12 cellular contexts compared by ENCODE assay signal in genomic region chr12:27143676-27144075, GRCh38.
DNase-seq lines count a peak whose midpoint lies in the region; ATAC-seq and TF ChIP-seq lines count a peak whose summit lies in the region.
"Had no signal": no experiment of that assay in that cellular context is flagged by ENCODE, and none has a peak within 500 bp of the region (broad histone marks: within the 10 kb centered on the region; RNA-seq: fewer than 3 reads in every experiment).

No MANE protein-coding gene starts in this region.

- H3K4me3 ChIP-seq in fibroblast of lung (replicated peaks in 1 of 4; ENCODE audit: control extremely low read depth in 1 of 4, insufficient read depth in 1 of 4, low read depth in 3 of 4, low read length in 4 of 4): peak overlapping the region in 3 of 4 experiments; percentile 12 to 37 (median 21)
- H3K4me3 ChIP-seq in thoracic aorta: peak overlapping the region; percentile 47

- H3K4me2 ChIP-seq in fibroblast of lung (ENCODE audit: extremely low read depth, insufficient read depth, low read length): peak overlapping the region; percentile 68

- H3K36me3 ChIP-seq in fibroblast of lung (ENCODE audit: control insufficient read depth, insufficient read depth, low read length) (no peaks in the 10 kb centered on the region), thoracic aorta (no peaks in the 10 kb centered on the region)

- no peak for DNase-seq in activated T-cell treated with anti-CD3 and anti-CD28 coated beads, Interleukin-2, amount 50 U/mL, for 72 hours
- no peak for DNase-seq in activated T-cell treated with anti-CD3 and anti-CD28 coated beads, Interleukin-2, amount 50 U/mL, for 48 hours
- DNase-seq in T-cell: no peak
- DNase-seq in fibroblast of lung (ENCODE audit: low read depth in 2 of 2): peak in 1 of 2 donors; percentile 16
- DNase-seq in thoracic aorta (ENCODE audit: low spot score): no peak
- DNase-seq in NCI-H748 (lab: John Stamatoyannopoulos, UW; ENCODE audit: unreplicated experiment): no peak
- DNase-seq in D341Med (ENCODE audit: low spot score): no peak
- DNase-seq in left ventricle myocardium superior: no peak
- DNase-seq: activated naive CD4-positive, alpha-beta T cell treated with anti-CD3 and anti-CD28 coated beads for 36 hours; effector CD8-positive, alpha-beta T cell; NCI-H446 treated with DMSO at 0.1 percent for 48 hours; SHP77 had no signal

- no peaks in the 10 kb centered on the region for H3K36me3 Mint-ChIP-seq in activated T-cell treated with anti-CD3 and anti-CD28 coated beads, Interleukin-2, amount 50 U/mL, for 72 hours (ENCODE audit: insufficient read depth in 2 of 2)
- H3K36me3 Mint-ChIP-seq in T-cell: peaks cover 3% of the 10 kb centered on the region

- intact Hi-C loops in left ventricle myocardium superior (cut with micrococcal nuclease): loop anchor here (10.0 kb wide), 1 partner anchor 161 kb away; no protein-coding TSS in a partner anchor

- CTCF ChIA-PET in T-cell (lab: Charles Lee): interaction anchor here in 1 of 2 donors (0.7 to 0.9 kb wide), 3 partner anchors 128 to 163 kb away, joined by 3 to 4 read pairs (median 4); no protein-coding TSS in a partner anchor

- no peaks in the 10 kb centered on the region for H3K9me3 ChIP-seq in fibroblast of lung (ENCODE audit: control insufficient read depth, insufficient read depth, low read depth, low read length)
- H3K9me3 ChIP-seq in thoracic aorta: no peaks in the 10 kb centered on the region

- no peaks in the 10 kb centered on the region for H3K79me2 ChIP-seq in fibroblast of lung (ENCODE audit: control insufficient read depth, insufficient read depth, low read length)

- H3K4me3 Mint-ChIP-seq in activated T-cell treated with anti-CD3 and anti-CD28 coated beads, Interleukin-2, amount 50 U/mL, for 72 hours: peak overlapping the region; percentile 59 to 68
- peak overlapping the region; percentile 53 to 63 (median 60) for H3K4me3 Mint-ChIP-seq in T-cell
- H3K4me3 Mint-ChIP-seq: activated naive CD4-positive, alpha-beta T cell treated with anti-CD3 and anti-CD28 coated beads for 36 hours had no signal

- peaks cover 22% of the 10 kb centered on the region for H3K4me1 Mint-ChIP-seq in activated T-cell treated with anti-CD3 and anti-CD28 coated beads, Interleukin-2, amount 50 U/mL, for 72 hours (ENCODE audit: low read depth)
- H3K4me1 Mint-ChIP-seq in T-cell: peaks cover 14% of the 10 kb centered on the region in 3 donors

- H2AFZ ChIP-seq in fibroblast of lung (ENCODE audit: low read length): peak overlapping the region; percentile 54

- H3K27ac Mint-ChIP-seq in activated T-cell treated with anti-CD3 and anti-CD28 coated beads, Interleukin-2, amount 50 U/mL, for 72 hours: peak overlapping the region; percentile 57
- H3K27ac Mint-ChIP-seq in T-cell: peak overlapping the region; percentile 80 to 82
- H3K27ac Mint-ChIP-seq: activated naive CD4-positive, alpha-beta T cell treated with anti-CD3 and anti-CD28 coated beads for 36 hours had no signal

- TF ChIP-seq CTCF in fibroblast of lung (conservative IDR thresholded peaks at IDR 0.05 in 1 of 2, IDR thresholded peaks at IDR 0.05 in 1 of 2; ENCODE audit: low read depth in 1 of 2, low read length in 2 of 2) (no peak), thoracic aorta (IDR thresholded peaks at IDR 0.05) (no peak)

- no peaks in the 10 kb centered on the region for H3K27me3 ChIP-seq in fibroblast of lung (ENCODE audit: control insufficient read depth, insufficient read depth, low read length)
- H3K27me3 ChIP-seq in thoracic aorta (replicated peaks; ENCODE audit: insufficient read depth): no peaks in the 10 kb centered on the region

- ATAC-seq in activated T-cell treated with anti-CD3 and anti-CD28 coated beads, Interleukin-2, amount 50 U/mL, for 72 hours (replicated peaks in 1 of 2): no peak
- ATAC-seq in T-cell (replicated peaks in 1 of 4) (no peak), thoracic aorta (ENCODE audit: insufficient number of reproducible peaks, low FRiP score, low read depth) (no peak), left ventricle myocardium superior (no peak)

- H3K9ac ChIP-seq in fibroblast of lung (ENCODE audit: insufficient read depth, low read length): no peak overlapping the region

- no peaks in the 10 kb centered on the region for H4K20me1 ChIP-seq in fibroblast of lung (ENCODE audit: control insufficient read depth, extremely low read depth, insufficient read depth, low read length)

- POLR2A ChIA-PET in T-cell (lab: Charles Lee): no interaction called here

- H3K27ac ChIP-seq in fibroblast of lung (ENCODE audit: insufficient read depth, low read length): peak overlapping the region; percentile 20
- no peak overlapping the region for H3K27ac ChIP-seq in thoracic aorta

- no peaks in the 10 kb centered on the region for H3K9me3 Mint-ChIP-seq in activated T-cell treated with anti-CD3 and anti-CD28 coated beads, Interleukin-2, amount 50 U/mL, for 72 hours
- H3K9me3 Mint-ChIP-seq in T-cell: no peaks in the 10 kb centered on the region
- H3K9me3 Mint-ChIP-seq: activated naive CD4-positive, alpha-beta T cell treated with anti-CD3 and anti-CD28 coated beads for 36 hours had no signal

- no peaks in the 10 kb centered on the region for H3K4me1 ChIP-seq in fibroblast of lung (ENCODE audit: control insufficient read depth, extremely low read depth, insufficient read depth, low read length)
- H3K4me1 ChIP-seq in thoracic aorta (ENCODE audit: control insufficient read depth in 1 of 2, low read depth in 2 of 2): peaks cover 8 to 16% of the 10 kb centered on the region in 2 donors

- H3K27me3 Mint-ChIP-seq in activated T-cell treated with anti-CD3 and anti-CD28 coated beads, Interleukin-2, amount 50 U/mL, for 72 hours (ENCODE audit: low read depth): no peaks in the 10 kb centered on the region
- no peaks in the 10 kb centered on the region for H3K27me3 Mint-ChIP-seq in T-cell
